In the genomic region with DNA sequence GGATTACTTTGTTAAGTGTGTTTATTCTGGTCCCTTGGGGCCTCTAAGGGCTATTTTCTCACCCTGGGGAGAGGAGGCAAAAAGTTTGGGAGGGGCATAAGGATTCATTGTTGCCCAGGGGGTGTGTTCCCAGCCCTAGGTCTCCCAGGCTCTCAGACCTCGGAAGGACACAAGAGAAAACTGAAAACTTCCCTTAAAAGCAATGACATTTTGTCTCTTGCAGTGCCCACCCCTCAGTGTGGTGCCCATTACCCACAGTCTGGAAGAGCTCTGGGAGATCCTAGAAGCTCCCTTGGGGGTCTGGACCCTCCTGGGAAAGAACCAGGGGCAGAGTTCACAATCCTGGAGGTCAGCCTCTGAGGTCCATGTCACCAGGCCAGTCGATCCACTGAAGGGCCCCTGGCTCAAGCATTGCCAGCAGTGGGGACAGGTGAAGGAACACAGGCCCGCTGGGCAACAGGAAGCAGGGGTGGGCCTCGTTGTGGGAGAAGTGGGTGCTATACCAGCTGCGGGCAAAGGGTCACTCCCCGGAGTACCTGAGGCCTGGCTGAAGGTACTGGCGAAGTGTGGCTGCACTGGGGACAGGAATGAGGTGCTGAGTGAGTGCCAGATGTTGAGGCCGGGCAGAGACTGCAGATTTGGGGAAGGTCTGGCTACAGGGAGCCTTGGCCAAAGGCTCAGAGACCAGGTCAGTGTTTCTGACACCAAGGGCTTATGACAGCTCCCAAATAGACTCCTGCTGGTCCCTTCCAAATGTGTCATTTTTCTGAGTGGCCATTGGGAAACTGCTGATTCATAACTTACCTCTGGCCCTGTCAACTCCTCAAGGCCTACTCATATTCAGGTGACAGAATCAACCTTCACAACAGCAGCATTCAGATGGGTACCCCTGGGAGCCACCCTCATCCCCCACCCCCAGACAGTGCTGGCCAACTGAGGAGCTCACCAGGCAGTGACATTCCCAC, we compare ENCODE assay signal across 1 cellular context.
A peak's percentile ranks its signal among the peaks of the same experiment; 100 is the strongest.
TF ChIP-seq lines count a peak whose summit lies in the region.

No MANE protein-coding gene starts in this region.

TF ChIP-seq in HepG2, 621 proteins besides CTCF, POLR2A, EP300 and RAD21 (continued from another document and continues in another):
- TF ChIP-seq DNMT1 (CRISPR knock-in tag; IDR thresholded peaks at IDR 0.05) (peak; percentile 29; the same call in 1 of the 2 replicates), SAP130 (CRISPR knock-in tag; IDR thresholded peaks at IDR 0.05; ENCODE audit: low read depth) (0 out of 2 replicates have a peak, but pooled peaks have one; percentile 20), ZNF33B (CRISPR knock-in tag; IDR thresholded peaks at IDR 0.05) (0 out of 2 replicates have a peak, but pooled peaks have one; percentile 78), TMF1 (CRISPR knock-in tag; IDR thresholded peaks at IDR 0.05; ENCODE audit: low read depth) (no peak), HOXA3 (CRISPR knock-in tag; IDR thresholded peaks at IDR 0.05) (0 out of 2 replicates have a peak, but pooled peaks have one; percentile 28), NFE2L2 (IDR thresholded peaks at IDR 0.05; ENCODE audit: low read length) (peak; percentile 29; the same call in 1 of the 2 replicates), ZMYM2 (CRISPR knock-in tag; IDR thresholded peaks at IDR 0.05) (no peak), ZFX (CRISPR knock-in tag; IDR thresholded peaks at IDR 0.05; ENCODE audit: low read depth) (peak; percentile 52), ZFP36L2 (CRISPR knock-in tag; IDR thresholded peaks at IDR 0.05) (no peak), EED (CRISPR knock-in tag; IDR thresholded peaks at IDR 0.05) (0 out of 2 replicates have a peak, but pooled peaks have one; percentile 35), HNRNPL (IDR thresholded peaks at IDR 0.05; ENCODE audit: low read depth, low read length) (peak; percentile 75; the same call in 1 of the 2 replicates), ZBED4 (CRISPR knock-in tag; IDR thresholded peaks at IDR 0.05; ENCODE audit: borderline replicate concordance) (no peak), PAXIP1 (CRISPR knock-in tag; conservative IDR thresholded peaks at IDR 0.05) (0 out of 2 replicates have a peak, but pooled peaks have one; percentile 18), MTERF4 (CRISPR knock-in tag; IDR thresholded peaks at IDR 0.05) (0 out of 2 replicates have a peak, but pooled peaks have one; percentile 20), SP4 (CRISPR knock-in tag; IDR thresholded peaks at IDR 0.05) (peak; percentile 52; the same call in 1 of the 2 replicates), MAFK (conservative IDR thresholded peaks at IDR 0.05 in 1 of 2, IDR thresholded peaks at IDR 0.05 in 1 of 2; ENCODE audit: low read length in 2 of 2) (peak; percentile 61 to 75), SOX13 (IDR thresholded peaks at IDR 0.05) (no peak), SOX13 (CRISPR knock-in tag; conservative IDR thresholded peaks at IDR 0.05 in 1 of 2, IDR thresholded peaks at IDR 0.05 in 1 of 2) (no peak), ZFYVE20 (CRISPR knock-in tag; IDR thresholded peaks at IDR 0.05; ENCODE audit: borderline replicate concordance, low read depth) (no peak), ZNF292 (CRISPR knock-in tag; IDR thresholded peaks at IDR 0.05; ENCODE audit: borderline replicate concordance, low read depth) (peak; percentile 51; the same call in 1 of the 2 replicates), ARID4A (CRISPR knock-in tag; IDR thresholded peaks at IDR 0.05; ENCODE audit: borderline replicate concordance) (peak; percentile 29; the same call in 1 of the 2 replicates), ZNF772 (CRISPR knock-in tag; IDR thresholded peaks at IDR 0.05) (peak; percentile 55; the same call in 1 of the 2 replicates), MEIS1 (CRISPR knock-in tag; IDR thresholded peaks at IDR 0.05; ENCODE audit: borderline replicate concordance) (0 out of 2 replicates have a peak, but pooled peaks have one; percentile 20), ZNF280D (CRISPR knock-in tag; IDR thresholded peaks at IDR 0.05) (peak; percentile 67; the same call in 1 of the 2 replicates), POLR2AphosphoS5 (IDR thresholded peaks at IDR 0.05; ENCODE audit: low read depth, low read length) (peak; percentile 40; the same call in 1 of the 2 replicates), MAZ (IDR thresholded peaks at IDR 0.05; ENCODE audit: borderline replicate concordance, low read depth, low read length) (no peak), MAZ (CRISPR knock-in tag; IDR thresholded peaks at IDR 0.05; ENCODE audit: low read depth) (0 out of 2 replicates have a peak, but pooled peaks have one; percentile 30), ZBTB7B (CRISPR knock-in tag; IDR thresholded peaks at IDR 0.05) (0 out of 2 replicates have a peak, but pooled peaks have one; percentile 46), RBFOX2 (IDR thresholded peaks at IDR 0.05; ENCODE audit: low read depth, low read length) (0 out of 2 replicates have a peak, but pooled peaks have one; percentile 40), ZBTB38 (CRISPR knock-in tag; IDR thresholded peaks at IDR 0.05) (peak; percentile 49; the same call in 1 of the 2 replicates), SAFB2 (CRISPR knock-in tag; IDR thresholded peaks at IDR 0.05; ENCODE audit: borderline replicate concordance, low read depth) (0 out of 2 replicates have a peak, but pooled peaks have one; percentile 45), LCORL (IDR thresholded peaks at IDR 0.05) (no peak), LCORL (CRISPR knock-in tag; IDR thresholded peaks at IDR 0.05) (0 out of 2 replicates have a peak, but pooled peaks have one; percentile 28)
- TF ChIP-seq, protein P1, sequence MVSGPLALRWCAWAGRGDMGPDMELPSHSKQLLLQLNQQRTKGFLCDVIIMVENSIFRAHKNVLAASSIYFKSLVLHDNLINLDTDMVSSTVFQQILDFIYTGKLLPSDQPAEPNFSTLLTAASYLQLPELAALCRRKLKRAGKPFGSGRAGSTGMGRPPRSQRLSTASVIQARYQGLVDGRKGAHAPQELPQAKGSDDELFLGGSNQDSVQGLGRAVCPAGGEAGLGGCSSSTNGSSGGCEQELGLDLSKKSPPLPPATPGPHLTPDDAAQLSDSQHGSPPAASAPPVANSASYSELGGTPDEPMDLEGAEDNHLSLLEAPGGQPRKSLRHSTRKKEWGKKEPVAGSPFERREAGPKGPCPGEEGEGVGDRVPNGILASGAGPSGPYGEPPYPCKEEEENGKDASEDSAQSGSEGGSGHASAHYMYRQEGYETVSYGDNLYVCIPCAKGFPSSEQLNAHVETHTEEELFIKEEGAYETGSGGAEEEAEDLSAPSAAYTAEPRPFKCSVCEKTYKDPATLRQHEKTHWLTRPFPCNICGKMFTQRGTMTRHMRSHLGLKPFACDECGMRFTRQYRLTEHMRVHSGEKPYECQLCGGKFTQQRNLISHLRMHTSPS (CRISPR knock-in tag; IDR thresholded peaks at IDR 0.05; ENCODE audit: low read depth), result peak; percentile 86; the same call in 1 of the 2 replicates
